35 cellular contexts compared by ENCODE assay signal in genomic region chr12:113888435-113888834, GRCh38.
"Had no signal": no experiment of that assay in that cellular context is flagged by ENCODE, and none has a peak within 500 bp of the region (broad histone marks: within the 10 kb centered on the region; RNA-seq: fewer than 3 reads in every experiment).

No MANE protein-coding gene starts in this region.

- H3K27me3 Mint-ChIP-seq: activated B cell treated with CpG ODN at 0.5 μM for 24 hours; activated CD4-positive, alpha-beta memory T cell treated with anti-CD3 and anti-CD28 coated beads, Interleukin-2, amount 10 ng/mL, durations not matched to agents 7 days and 5 days; activated CD4-positive, alpha-beta T cell treated with anti-CD3 and anti-CD28 coated beads, Interleukin-2, amount 10 ng/mL, durations not matched to agents 24 days and 14 days; activated CD8-positive, alpha-beta memory T cell treated with anti-CD3 and anti-CD28 coated beads, Interleukin-2, amount 10 ng/mL, durations not matched to agents 7 days and 5 days; activated naive CD8-positive, alpha-beta T cell treated with anti-CD3 and anti-CD28 coated beads for 36 hours; activated T-cell treated with anti-CD3 and anti-CD28 coated beads, Interleukin-2, amount 50 U/mL, for 24 hours; activated T-helper 17 cell treated with anti-CD3 and anti-CD28 coated beads, Interleukin-2, amount 50 U/mL, for 72 hours had no signal

- H3K9me3 Mint-ChIP-seq: activated B cell treated with CpG ODN at 0.5 μM for 24 hours; activated CD4-positive, alpha-beta memory T cell treated with anti-CD3 and anti-CD28 coated beads, Interleukin-2, amount 10 ng/mL, durations not matched to agents 7 days and 5 days; activated CD4-positive, alpha-beta T cell treated with anti-CD3 and anti-CD28 coated beads, Interleukin-2, amount 10 ng/mL, durations not matched to agents 24 days and 14 days; activated naive CD4-positive, alpha-beta T cell treated with anti-CD3 and anti-CD28 coated beads for 36 hours; activated naive CD4-positive, alpha-beta T cell treated with anti-CD3 and anti-CD28 coated beads, Interleukin-2, amount 50 U/mL, for 72 hours; activated naive CD8-positive, alpha-beta T cell treated with anti-CD3 and anti-CD28 coated beads for 36 hours; activated T-cell treated with anti-CD3 and anti-CD28 coated beads, Interleukin-2, amount 50 U/mL, for 24 hours; activated T-cell treated with anti-CD3 and anti-CD28 coated beads, Interleukin-2, amount 50 U/mL, for 72 hours; activated T-helper 1 cell treated with anti-CD3 and anti-CD28 coated beads, Interleukin-12 subunit alpha, Interleukin-12 subunit beta, Interleukin-2, Interleukin-4 antibody, amounts not matched to agents 30 ng/mL and 10 ng/mL and 1 ng/mL, durations not matched to agents 14 hours and 24 hours and 36 hours; activated T-helper 17 cell treated with anti-CD3 and anti-CD28 coated beads, Interleukin-2, amount 50 U/mL, for 72 hours; T-helper 1 cell treated with Interleukin-12 subunit alpha and Interleukin-12 subunit beta and Interleukin-4 antibody, amounts not matched to agents 30 μg/mL and 1 μg/mL, for 36 hours; T-helper 2 cell treated with Interferon-gamma antibody and Interleukin-4, amounts not matched to agents 5 μg/mL and 100 μg/mL, for 36 hours had no signal

- H3K36me3 ChIP-seq: adrenal gland, brain microvascular endothelial cell, breast epithelium had no signal

- H3K4me1 ChIP-seq: body of pancreas had no signal

- DNase-seq: activated B cell treated with CpG ODN at 0.5 μM for 24 hours; activated CD4-positive, alpha-beta memory T cell treated with anti-CD3 and anti-CD28 coated beads, Interleukin-2, amount 10 ng/mL, durations not matched to agents 7 days and 5 days; activated CD4-positive, alpha-beta T cell treated with anti-CD3 and anti-CD28 coated beads for 4 hours; activated CD4-positive, alpha-beta T cell treated with anti-CD3 and anti-CD28 coated beads, Interleukin-2, amount 10 ng/mL, durations not matched to agents 24 days and 14 days; activated CD4-positive, alpha-beta T cell treated with anti-CD3 and anti-CD28 coated beads, Interleukin-2, amount 50 U/mL, for 48 hours; activated CD4-positive, CD25-positive, alpha-beta regulatory T cell treated with anti-CD3 and anti-CD28 coated beads, Interleukin-2, amount 50 U/mL, for 72 hours; activated CD8-positive, alpha-beta memory T cell treated with anti-CD3 and anti-CD28 coated beads for 24 hours; activated CD8-positive, alpha-beta memory T cell treated with anti-CD3 and anti-CD28 coated beads, Interleukin-2, amount 10 ng/mL, durations not matched to agents 7 days and 5 days; activated CD8-positive, alpha-beta memory T cell treated with anti-CD3 and anti-CD28 coated beads, Interleukin-2, amount 50 U/mL, for 48 hours; activated CD8-positive, alpha-beta T cell treated with anti-CD3 and anti-CD28 coated beads, Interleukin-2, amount 10 ng/mL, durations not matched to agents 7 days and 5 days; activated effector memory CD4-positive, alpha-beta T cell treated with anti-CD3 and anti-CD28 coated beads, Interleukin-2, amount 50 U/mL, for 16 hours; activated gamma-delta T cell treated with Interleukin-2 at 50 U/mL for 16 hours; activated naive CD4-positive, alpha-beta T cell; activated naive CD4-positive, alpha-beta T cell treated with anti-CD3 and anti-CD28 coated beads for 36 hours; activated naive CD4-positive, alpha-beta T cell treated with anti-CD3 and anti-CD28 coated beads, Interleukin-2, amount 50 U/mL, for 16 hours; activated naive CD8-positive, alpha-beta T cell treated with anti-CD3 and anti-CD28 coated beads for 36 hours; activated T-cell treated with anti-CD3 and anti-CD28 coated beads, Interleukin-2, amount 50 U/mL, for 24 hours; activated T-cell treated with anti-CD3 and anti-CD28 coated beads, Interleukin-2, amount 50 U/mL, for 72 hours; adrenal gland; amniotic stem cell; aorta; body of pancreas; central memory CD4-positive, alpha-beta T cell; cerebellar nuclear complex; T-helper 1 cell; T-helper 2 cell; T-helper 9 cell had no signal

- H3K4me3 Mint-ChIP-seq: activated B cell treated with CpG ODN at 0.5 μM for 24 hours; activated CD4-positive, alpha-beta memory T cell treated with anti-CD3 and anti-CD28 coated beads, Interleukin-2, amount 10 ng/mL, durations not matched to agents 7 days and 5 days; activated CD4-positive, alpha-beta T cell treated with anti-CD3 and anti-CD28 coated beads, Interleukin-2, amount 10 ng/mL, durations not matched to agents 24 days and 14 days; activated CD8-positive, alpha-beta memory T cell treated with anti-CD3 and anti-CD28 coated beads, Interleukin-2, amount 10 ng/mL, durations not matched to agents 7 days and 5 days; activated CD8-positive, alpha-beta T cell treated with anti-CD3 and anti-CD28 coated beads, Interleukin-2, amount 10 ng/mL, durations not matched to agents 7 days and 5 days; activated naive CD4-positive, alpha-beta T cell treated with anti-CD3 and anti-CD28 coated beads for 36 hours; activated naive CD8-positive, alpha-beta T cell treated with anti-CD3 and anti-CD28 coated beads for 36 hours; activated T-cell treated with anti-CD3 and anti-CD28 coated beads, Interleukin-2, amount 50 U/mL, for 24 hours; activated T-cell treated with anti-CD3 and anti-CD28 coated beads, Interleukin-2, amount 50 U/mL, for 72 hours; activated T-helper 1 cell treated with anti-CD3 and anti-CD28 coated beads, Interleukin-12 subunit alpha, Interleukin-12 subunit beta, Interleukin-2, Interleukin-4 antibody, amounts not matched to agents 30 ng/mL and 10 ng/mL and 1 ng/mL, durations not matched to agents 14 hours and 24 hours and 36 hours; activated T-helper 17 cell treated with anti-CD3 and anti-CD28 coated beads, Interleukin-2, amount 50 U/mL, for 72 hours; T-helper 1 cell treated with Interleukin-12 subunit alpha and Interleukin-12 subunit beta and Interleukin-4 antibody, amounts not matched to agents 30 μg/mL and 1 μg/mL, for 36 hours; T-helper 2 cell treated with Interferon-gamma antibody and Interleukin-4, amounts not matched to agents 5 μg/mL and 100 μg/mL, for 36 hours had no signal

- H3K4me3 ChIP-seq: adrenal gland, body of pancreas, breast epithelium had no signal

- H3K9me3 ChIP-seq: adrenal gland, body of pancreas, breast epithelium had no signal

- H3K27me3 ChIP-seq: adrenal gland, body of pancreas, brain microvascular endothelial cell, breast epithelium had no signal

- H3K27ac ChIP-seq: adrenal gland, body of pancreas, brain microvascular endothelial cell, breast epithelium, VCaP had no signal

- H3K4me1 Mint-ChIP-seq: activated B cell treated with CpG ODN at 0.5 μM for 24 hours; activated CD8-positive, alpha-beta memory T cell treated with anti-CD3 and anti-CD28 coated beads, Interleukin-2, amount 10 ng/mL, durations not matched to agents 7 days and 5 days; activated naive CD8-positive, alpha-beta T cell treated with anti-CD3 and anti-CD28 coated beads for 36 hours had no signal

- ATAC-seq: activated CD8-positive, alpha-beta memory T cell treated with anti-CD3 and anti-CD28 coated beads, Interleukin-2, amount 10 ng/mL, durations not matched to agents 7 days and 5 days; activated CD8-positive, alpha-beta T cell treated with anti-CD3 and anti-CD28 coated beads, Interleukin-2, amount 10 ng/mL, durations not matched to agents 7 days and 5 days; activated naive CD4-positive, alpha-beta T cell treated with anti-CD3 and anti-CD28 coated beads, Interleukin-2, amount 50 U/mL, for 72 hours; activated T-cell treated with anti-CD3 and anti-CD28 coated beads, Interleukin-2, amount 50 U/mL, for 72 hours; activated T-helper 17 cell treated with anti-CD3 and anti-CD28 coated beads, Interleukin-2, amount 50 U/mL, for 72 hours; body of pancreas had no signal

- H3K27ac Mint-ChIP-seq: activated B cell treated with CpG ODN at 0.5 μM for 24 hours; activated CD4-positive, alpha-beta memory T cell treated with anti-CD3 and anti-CD28 coated beads, Interleukin-2, amount 10 ng/mL, durations not matched to agents 7 days and 5 days; activated CD4-positive, alpha-beta T cell treated with anti-CD3 and anti-CD28 coated beads, Interleukin-2, amount 10 ng/mL, durations not matched to agents 24 days and 14 days; activated CD8-positive, alpha-beta memory T cell treated with anti-CD3 and anti-CD28 coated beads, Interleukin-2, amount 10 ng/mL, durations not matched to agents 7 days and 5 days; activated CD8-positive, alpha-beta T cell treated with anti-CD3 and anti-CD28 coated beads, Interleukin-2, amount 10 ng/mL, durations not matched to agents 7 days and 5 days; activated naive CD4-positive, alpha-beta T cell treated with anti-CD3 and anti-CD28 coated beads for 36 hours; activated naive CD8-positive, alpha-beta T cell treated with anti-CD3 and anti-CD28 coated beads for 36 hours; activated T-cell treated with anti-CD3 and anti-CD28 coated beads, Interleukin-2, amount 50 U/mL, for 72 hours; activated T-helper 1 cell treated with anti-CD3 and anti-CD28 coated beads, Interleukin-12 subunit alpha, Interleukin-12 subunit beta, Interleukin-2, Interleukin-4 antibody, amounts not matched to agents 30 ng/mL and 10 ng/mL and 1 ng/mL, durations not matched to agents 14 hours and 24 hours and 36 hours; activated T-helper 17 cell treated with anti-CD3 and anti-CD28 coated beads, Interleukin-2, amount 50 U/mL, for 72 hours; T-helper 1 cell treated with Interleukin-12 subunit alpha and Interleukin-12 subunit beta and Interleukin-4 antibody, amounts not matched to agents 30 μg/mL and 1 μg/mL, for 36 hours; T-helper 2 cell treated with Interferon-gamma antibody and Interleukin-4, amounts not matched to agents 5 μg/mL and 100 μg/mL, for 36 hours had no signal
